9 cellular contexts compared by ENCODE assay signal in genomic region chr6:27156874-27157460, GRCh38.
DNase-seq lines count a peak whose midpoint lies in the region; ATAC-seq and TF ChIP-seq lines count a peak whose summit lies in the region.
"Had no signal": no experiment of that assay in that cellular context is flagged by ENCODE, and none has a peak within 500 bp of the region (broad histone marks: within the 10 kb centered on the region; RNA-seq: fewer than 3 reads in every experiment).

No MANE protein-coding gene starts in this region.

- peaks cover 0 to 11% (median 0%) of the 10 kb centered on the region in 4 donors for H3K4me1 ChIP-seq in Peyer's patch

- H3K4me3 ChIP-seq in Peyer's patch (peak overlapping the region; percentile 25 to 55 (median 41)), fibroblast of the aortic adventitia (ENCODE audit: low read depth, low read length) (peak overlapping the region; percentile 62), skeletal muscle cell (ENCODE audit: low read depth, low read length) (peak overlapping the region; percentile 55)

- no peak for ATAC-seq in GM18511 (IDR thresholded peaks at IDR 0.05; ENCODE audit: unreplicated experiment)

- TF ChIP-seq CTCF in Peyer's patch (IDR thresholded peaks at IDR 0.05) (no peak), fibroblast of the aortic adventitia (IDR thresholded peaks at IDR 0.05; ENCODE audit: insufficient read depth, low read length) (no peak)

- no peaks in the 10 kb centered on the region for H3K9me3 ChIP-seq in Peyer's patch

- H3K27me3 ChIP-seq in Peyer's patch = no peaks in the 10 kb centered on the region

- DNase-seq in DMS153 treated with DMSO at 0.1 percent for 48 hours (lab: John Stamatoyannopoulos, UW; ENCODE audit: unreplicated experiment) (peak; percentile 7), DMS153 (lab: John Stamatoyannopoulos, UW) (no peak), Peyer's patch (no peak), fibroblast of the aortic adventitia (ENCODE audit: low read depth) (no peak), skeletal muscle cell (ENCODE audit: low read depth) (no peak), HCEC 1CT (no peak), putamen (ENCODE audit: low spot score) (no peak)
- DNase-seq: NCI-H2107 had no signal

- H3K36me3 ChIP-seq in Peyer's patch = no peaks in the 10 kb centered on the region

- H3K27ac ChIP-seq in Peyer's patch = peak overlapping the region in 2 of 4 donors; percentile 3 to 44

- TF ChIP-seq POLR2A in Peyer's patch (IDR thresholded peaks at IDR 0.05) = no peak
